In genomic region chr19:18023596-18024212, GRCh38 we compare ENCODE assay signal across 8 cellular contexts. TPM values are rescaled to one million over a fixed set of nuclear protein-coding genes. Genes with fewer than 3 reads are reported as not detected.
DNase-seq lines count a peak whose midpoint lies in the region; ATAC-seq and TF ChIP-seq lines count a peak whose summit lies in the region.

No MANE protein-coding gene starts in this region.

- DNase-seq in COLO668 (lab: John Stamatoyannopoulos, UW; ENCODE audit: unreplicated experiment) (peak; percentile 71), NT2/D1 (ENCODE audit: low read depth, low spot score) (no peak), iPS-NIHi11 (ENCODE audit: low spot score) (peak; percentile 29), smooth muscle cell (lab: John Stamatoyannopoulos, UW; ENCODE audit: unreplicated experiment) (no peak), T1000 (lab: John Stamatoyannopoulos, UW) (no peak)
- DNase-seq in stimulated activated naive CD4-positive, alpha-beta T cell treated with Interleukin-2 at 50 U/mL for 16 hours (lab: John Stamatoyannopoulos, UW) = peak; percentile 53

- H3K36me3 Mint-ChIP-seq in activated naive CD4-positive, alpha-beta T cell treated with anti-CD3 and anti-CD28 coated beads, Interleukin-2, amount 50 U/mL, for 24 hours = no peaks in the 10 kb centered on the region

- TF ChIP-seq CTCF in smooth muscle cell (IDR thresholded peaks at IDR 0.05; ENCODE audit: borderline replicate concordance, insufficient read depth, poor library complexity, severe bottlenecking) = no peak

- 83% methylated on average over 23 of the region's 23 CpGs for WGBS in smooth muscle cell (ENCODE audit: low lambda C conversion rate)

- H3K9ac ChIP-seq in NT2/D1 (ENCODE audit: insufficient read length, low read depth) = peak overlapping the region; percentile 57
- H3K9ac ChIP-seq in smooth muscle cell (ENCODE audit: low read depth) = no peak overlapping the region

- H3K27ac ChIP-seq in smooth muscle cell (ENCODE audit: low read depth) = no peak overlapping the region

- peak overlapping the region; percentile 8 for H3K4me3 ChIP-seq in NT2/D1 (ENCODE audit: insufficient read length, low read depth)
- H3K4me3 ChIP-seq in smooth muscle cell = no peak overlapping the region

- H3K27me3 ChIP-seq in NT2/D1 (ENCODE audit: insufficient read depth, insufficient read length) = no peaks in the 10 kb centered on the region
- H3K27me3 ChIP-seq in smooth muscle cell (ENCODE audit: low read depth) = no peaks in the 10 kb centered on the region

- peak overlapping the region; percentile 49 for H3K4me3 Mint-ChIP-seq in activated naive CD4-positive, alpha-beta T cell treated with anti-CD3 and anti-CD28 coated beads, Interleukin-2, amount 50 U/mL, for 24 hours

- H3K27me3 Mint-ChIP-seq in activated naive CD4-positive, alpha-beta T cell treated with anti-CD3 and anti-CD28 coated beads, Interleukin-2, amount 50 U/mL, for 24 hours = no peaks in the 10 kb centered on the region

- H3K4me1 ChIP-seq in NT2/D1 (ENCODE audit: insufficient read depth, insufficient read length) (peaks cover 13% of the 10 kb centered on the region), smooth muscle cell (ENCODE audit: low read depth) (no peaks in the 10 kb centered on the region)

- H3K9me3 ChIP-seq in NT2/D1 (ENCODE audit: insufficient read depth, low read length) (no peaks in the 10 kb centered on the region), smooth muscle cell (replicated peaks; ENCODE audit: low read depth) (no peaks in the 10 kb centered on the region)

- peak overlapping the region; percentile 92 for H3K27ac Mint-ChIP-seq in activated naive CD4-positive, alpha-beta T cell treated with anti-CD3 and anti-CD28 coated beads, Interleukin-2, amount 50 U/mL, for 24 hours

- H3K4me2 ChIP-seq in smooth muscle cell = no peak overlapping the region

- H3K36me3 ChIP-seq in NT2/D1 (ENCODE audit: insufficient read depth, insufficient read length, low read length) (no peaks in the 10 kb centered on the region), smooth muscle cell (ENCODE audit: low read depth) (no peaks in the 10 kb centered on the region)

- H4K20me1 ChIP-seq in smooth muscle cell (ENCODE audit: low read depth) = no peaks in the 10 kb centered on the region

- no peaks in the 10 kb centered on the region for H3K9me3 Mint-ChIP-seq in activated naive CD4-positive, alpha-beta T cell treated with anti-CD3 and anti-CD28 coated beads, Interleukin-2, amount 50 U/mL, for 24 hours

- H3K79me2 ChIP-seq in smooth muscle cell (ENCODE audit: low read depth) = no peaks in the 10 kb centered on the region

- ATAC-seq in GM18520 (IDR thresholded peaks at IDR 0.05; ENCODE audit: unreplicated experiment) = no peak

- peaks cover 63% of the 10 kb centered on the region for H3K4me1 Mint-ChIP-seq in activated naive CD4-positive, alpha-beta T cell treated with anti-CD3 and anti-CD28 coated beads, Interleukin-2, amount 50 U/mL, for 24 hours

- H2AFZ ChIP-seq in smooth muscle cell (ENCODE audit: low read depth) = no peak overlapping the region

- H3F3A ChIP-seq in smooth muscle cell (ENCODE audit: low read depth) = peaks cover 5% of the 10 kb centered on the region

RNA-seq across cellular contexts. Expression of gene ARRDC2, which starts 15.7 kb away (rescaled TPM):
- total RNA-seq in smooth muscle cell = 3.5 and 4.4 TPM in 2 replicates
- 4.3 and 6.5 TPM in 2 replicates for polyA plus RNA-seq in smooth muscle cell

RNA-seq across cellular contexts. Expression of gene KCNN1, which starts 56.8 kb away (rescaled TPM):
- 0.22 and 5.3 TPM in 2 replicates for total RNA-seq in smooth muscle cell
- 4.2 and 4.6 TPM in 2 replicates for polyA plus RNA-seq in smooth muscle cell

Comparison
In these comparisons a context has a peak if more than half of its experiments do, and no peak if none do; other contexts are left out.
1. DNase-seq: peak in COLO668 (single experiment), iPS-NIHi11 (single experiment) and stimulated activated naive CD4-positive, alpha-beta T cell treated with Interleukin-2 at 50 U/mL for 16 hours (single experiment); none in NT2/D1 (single experiment), smooth muscle cell (single experiment) and T1000 (single experiment).